ENCODE assay signal across 1 cellular context in genomic region chr5:61202213-61202612, GRCh38.
TF ChIP-seq lines count a peak whose summit lies in the region.

No MANE protein-coding gene starts in this region.

TF ChIP-seq in GM12878, 131 proteins besides CTCF, POLR2A, EP300 and RAD21 (continued from another document and continues in another):
- TF ChIP-seq, protein P1, sequence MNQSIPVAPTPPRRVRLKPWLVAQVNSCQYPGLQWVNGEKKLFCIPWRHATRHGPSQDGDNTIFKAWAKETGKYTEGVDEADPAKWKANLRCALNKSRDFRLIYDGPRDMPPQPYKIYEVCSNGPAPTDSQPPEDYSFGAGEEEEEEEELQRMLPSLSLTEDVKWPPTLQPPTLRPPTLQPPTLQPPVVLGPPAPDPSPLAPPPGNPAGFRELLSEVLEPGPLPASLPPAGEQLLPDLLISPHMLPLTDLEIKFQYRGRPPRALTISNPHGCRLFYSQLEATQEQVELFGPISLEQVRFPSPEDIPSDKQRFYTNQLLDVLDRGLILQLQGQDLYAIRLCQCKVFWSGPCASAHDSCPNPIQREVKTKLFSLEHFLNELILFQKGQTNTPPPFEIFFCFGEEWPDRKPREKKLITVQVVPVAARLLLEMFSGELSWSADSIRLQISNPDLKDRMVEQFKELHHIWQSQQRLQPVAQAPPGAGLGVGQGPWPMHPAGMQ (IDR thresholded peaks at IDR 0.05; ENCODE audit: borderline replicate concordance): no peak
- TF ChIP-seq SKIL (IDR thresholded peaks at IDR 0.05; ENCODE audit: low read depth, poor library complexity, severe bottlenecking) (peak; percentile 64), ZNF592 (IDR thresholded peaks at IDR 0.05) (peak; percentile 15; the same call in 1 of the 2 replicates), TAF1 (IDR thresholded peaks at IDR 0.05; ENCODE audit: borderline replicate concordance, low read depth, low read length) (no peak), MEF2A (IDR thresholded peaks at IDR 0.05; ENCODE audit: insufficient read depth, low read depth, low read length) (peak; percentile 83), GATAD2B (conservative IDR thresholded peaks at IDR 0.05; ENCODE audit: low read depth) (peak; percentile 46; the same call in 1 of the 2 replicates), NFIC (IDR thresholded peaks at IDR 0.05; ENCODE audit: low read depth, low read length) (peak; percentile 86), CHD1 (IDR thresholded peaks at IDR 0.05; ENCODE audit: low read depth, low read length) (no peak), ETV6 (conservative IDR thresholded peaks at IDR 0.05 in 1 of 2, IDR thresholded peaks at IDR 0.05 in 1 of 2; ENCODE audit: borderline replicate concordance in 1 of 2, low read depth in 1 of 2) (peak in 1 of 2 experiments; percentile 40; a peak in 1 of 4 replicates), KLF5 (IDR thresholded peaks at IDR 0.05; ENCODE audit: partially characterized antibody) (no peak), NKRF (conservative IDR thresholded peaks at IDR 0.05) (no peak), IRF4 (IDR thresholded peaks at IDR 0.05; ENCODE audit: low read depth, low read length) (peak; percentile 78; the same call in 1 of the 2 replicates), BHLHE40 (IDR thresholded peaks at IDR 0.05; ENCODE audit: borderline replicate concordance in 1 of 2, low read depth in 2 of 2, low read length in 1 of 2) (peak in 1 of 2 experiments; percentile 37; a peak in 1 of 4 replicates), CREM (IDR thresholded peaks at IDR 0.05; ENCODE audit: low read depth) (peak; percentile 74), MEF2B (IDR thresholded peaks at IDR 0.05; ENCODE audit: partially characterized antibody, poor library complexity, severe bottlenecking) (peak; percentile 81), PKNOX1 (IDR thresholded peaks at IDR 0.05) (peak; percentile 50), ZBED1 (IDR thresholded peaks at IDR 0.05; ENCODE audit: borderline replicate concordance) (peak; percentile 63), DPF2 (IDR thresholded peaks at IDR 0.05) (peak; percentile 96), POLR2AphosphoS5 (IDR thresholded peaks at IDR 0.05; ENCODE audit: low read length) (no peak), IKZF2 (IDR thresholded peaks at IDR 0.05) (peak; percentile 76 to 78; a peak in 3 of 4 replicates), POU2F2 (IDR thresholded peaks at IDR 0.05; ENCODE audit: borderline replicate concordance, low read depth, low read length) (no peak), BCL3 (IDR thresholded peaks at IDR 0.05; ENCODE audit: borderline replicate concordance, insufficient read depth, low read depth, low read length, poor library complexity, severe bottlenecking) (peak; percentile 76), SMAD1 (IDR thresholded peaks at IDR 0.05; ENCODE audit: low read depth, partially characterized antibody) (no peak), SRF (IDR thresholded peaks at IDR 0.05; ENCODE audit: low read depth in 2 of 2, low read length in 2 of 2) (0 out of 4 replicates have a peak, but pooled peaks of 1 of the 2 experiments have one; percentile 40), BCL11A (IDR thresholded peaks at IDR 0.05; ENCODE audit: low read depth, low read length) (peak; percentile 97), NR2F1 (conservative IDR thresholded peaks at IDR 0.05) (peak; percentile 45; the same call in 1 of the 2 replicates), IKZF1 (conservative IDR thresholded peaks at IDR 0.05) (peak; percentile 75), EED (IDR thresholded peaks at IDR 0.05; ENCODE audit: low read depth) (peak; percentile 42; the same call in 1 of the 2 replicates), BACH1 (IDR thresholded peaks at IDR 0.05; ENCODE audit: borderline replicate concordance) (peak; percentile 53; the same call in 1 of the 2 replicates), SMC3 (IDR thresholded peaks at IDR 0.05; ENCODE audit: borderline replicate concordance, low read length) (no peak), TCF7 (IDR thresholded peaks at IDR 0.05; ENCODE audit: borderline replicate concordance) (0 out of 2 replicates have a peak, but pooled peaks have one; percentile 24)
- TF ChIP-seq, protein P2, sequence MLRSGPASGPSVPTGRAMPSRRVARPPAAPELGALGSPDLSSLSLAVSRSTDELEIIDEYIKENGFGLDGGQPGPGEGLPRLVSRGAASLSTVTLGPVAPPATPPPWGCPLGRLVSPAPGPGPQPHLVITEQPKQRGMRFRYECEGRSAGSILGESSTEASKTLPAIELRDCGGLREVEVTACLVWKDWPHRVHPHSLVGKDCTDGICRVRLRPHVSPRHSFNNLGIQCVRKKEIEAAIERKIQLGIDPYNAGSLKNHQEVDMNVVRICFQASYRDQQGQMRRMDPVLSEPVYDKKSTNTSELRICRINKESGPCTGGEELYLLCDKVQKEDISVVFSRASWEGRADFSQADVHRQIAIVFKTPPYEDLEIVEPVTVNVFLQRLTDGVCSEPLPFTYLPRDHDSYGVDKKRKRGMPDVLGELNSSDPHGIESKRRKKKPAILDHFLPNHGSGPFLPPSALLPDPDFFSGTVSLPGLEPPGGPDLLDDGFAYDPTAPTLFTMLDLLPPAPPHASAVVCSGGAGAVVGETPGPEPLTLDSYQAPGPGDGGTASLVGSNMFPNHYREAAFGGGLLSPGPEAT (IDR thresholded peaks at IDR 0.05; ENCODE audit: low read depth): peak; percentile 33; the same call in 1 of the 2 replicates
- TF ChIP-seq, protein P3, sequence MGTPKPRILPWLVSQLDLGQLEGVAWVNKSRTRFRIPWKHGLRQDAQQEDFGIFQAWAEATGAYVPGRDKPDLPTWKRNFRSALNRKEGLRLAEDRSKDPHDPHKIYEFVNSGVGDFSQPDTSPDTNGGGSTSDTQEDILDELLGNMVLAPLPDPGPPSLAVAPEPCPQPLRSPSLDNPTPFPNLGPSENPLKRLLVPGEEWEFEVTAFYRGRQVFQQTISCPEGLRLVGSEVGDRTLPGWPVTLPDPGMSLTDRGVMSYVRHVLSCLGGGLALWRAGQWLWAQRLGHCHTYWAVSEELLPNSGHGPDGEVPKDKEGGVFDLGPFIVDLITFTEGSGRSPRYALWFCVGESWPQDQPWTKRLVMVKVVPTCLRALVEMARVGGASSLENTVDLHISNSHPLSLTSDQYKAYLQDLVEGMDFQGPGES (IDR thresholded peaks at IDR 0.05): no peak
- TF ChIP-seq, protein P4, sequence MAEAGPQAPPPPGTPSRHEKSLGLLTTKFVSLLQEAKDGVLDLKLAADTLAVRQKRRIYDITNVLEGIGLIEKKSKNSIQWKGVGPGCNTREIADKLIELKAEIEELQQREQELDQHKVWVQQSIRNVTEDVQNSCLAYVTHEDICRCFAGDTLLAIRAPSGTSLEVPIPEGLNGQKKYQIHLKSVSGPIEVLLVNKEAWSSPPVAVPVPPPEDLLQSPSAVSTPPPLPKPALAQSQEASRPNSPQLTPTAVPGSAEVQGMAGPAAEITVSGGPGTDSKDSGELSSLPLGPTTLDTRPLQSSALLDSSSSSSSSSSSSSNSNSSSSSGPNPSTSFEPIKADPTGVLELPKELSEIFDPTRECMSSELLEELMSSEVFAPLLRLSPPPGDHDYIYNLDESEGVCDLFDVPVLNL (IDR thresholded peaks at IDR 0.05; ENCODE audit: low read depth, low read length): no peak
